ENCODE assay signal across 28 cellular contexts in genomic region chr12:9827209-9827888, GRCh38. TPM values are rescaled to one million over a fixed set of nuclear protein-coding genes. Genes with fewer than 3 reads are reported as not detected.
A peak's percentile ranks its signal among the peaks of the same experiment; 100 is the strongest.
DNase-seq lines count a peak whose midpoint lies in the region; ATAC-seq and TF ChIP-seq lines count a peak whose summit lies in the region.
"Had no signal": no experiment of that assay in that cellular context is flagged by ENCODE, and none has a peak within 500 bp of the region (broad histone marks: within the 10 kb centered on the region; RNA-seq: fewer than 3 reads in every experiment).

Gene KLRF1, plus strand, starts transcription at chr12:9827481. Its CDS starts 64 bp downstream, at chr12:9827545.

- DNase-seq in stimulated activated naive CD8-positive, alpha-beta T cell treated with anti-CD3 and anti-CD28 coated beads, Interleukin-15, amount 100 ng/mL, for 72 hours: no peak
- no peak for DNase-seq in T-cell
- DNase-seq in naive thymus-derived CD4-positive, alpha-beta T cell: no peak
- no peak for DNase-seq in substantia nigra (lab: John Stamatoyannopoulos, UW)
- DNase-seq in CD14-positive monocyte (ENCODE audit: low spot score): no peak
- DNase-seq: AML-193; CD4-positive, alpha-beta memory T cell; DMS 273 treated with DMSO at 0.1 percent for 48 hours; DMS79; EL; GDM1; H9; IMR-90; KG1; MG63; NCI-H1417; NCI-H1694; NCI-H2029 treated with DMSO at 0.1 percent for 48 hours; NCI-H446 treated with DMSO at 0.1 percent for 48 hours; NCI-H526; Right ventricle myocardium superior; RPMI8226 had no signal

- H3K36me3 Mint-ChIP-seq in stimulated activated naive CD8-positive, alpha-beta T cell treated with anti-CD3 and anti-CD28 coated beads, Interleukin-15, Interleukin-2, amounts not matched to agents 100 ng/mL and 50 ng/mL, for 24 hours (ENCODE audit: low read depth): no peaks in the 10 kb centered on the region
- H3K36me3 Mint-ChIP-seq in T-cell (no peaks in the 10 kb centered on the region), CD14-positive monocyte (no peaks in the 10 kb centered on the region)
- H3K36me3 Mint-ChIP-seq in naive thymus-derived CD4-positive, alpha-beta T cell: peaks cover 0 to 5% (median 0%) of the 10 kb centered on the region in 5 donors
- H3K36me3 Mint-ChIP-seq: CD4-positive, alpha-beta memory T cell had no signal

- H3K36me3 ChIP-seq in naive thymus-derived CD4-positive, alpha-beta T cell (ENCODE audit: control insufficient read depth in 2 of 3, insufficient read depth in 3 of 3, low read length in 3 of 3): no peaks in the 10 kb centered on the region
- H3K36me3 ChIP-seq: BLaER1 treated with 17β-estradiol and CSF1 and Interleukin-3, amounts not matched to agents 10 nM and 100 nM; MG63; SJSA1 had no signal

- H3K27me3 ChIP-seq in naive thymus-derived CD4-positive, alpha-beta T cell (ENCODE audit: control insufficient read depth in 2 of 2, insufficient read depth in 2 of 2, low read length in 2 of 2): no peaks in the 10 kb centered on the region
- H3K27me3 ChIP-seq: BLaER1 treated with 17β-estradiol and CSF1 and Interleukin-3, amounts not matched to agents 10 nM and 100 nM; MG63 had no signal

- peaks cover 6% of the 10 kb centered on the region for H3K27me3 Mint-ChIP-seq in stimulated activated naive CD8-positive, alpha-beta T cell treated with anti-CD3 and anti-CD28 coated beads, Interleukin-15, Interleukin-2, amounts not matched to agents 100 ng/mL and 50 ng/mL, for 24 hours
- H3K27me3 Mint-ChIP-seq in stimulated activated naive CD8-positive, alpha-beta T cell treated with anti-CD3 and anti-CD28 coated beads, Interleukin-15, amount 100 ng/mL, for 72 hours: peaks cover 13% of the 10 kb centered on the region
- H3K27me3 Mint-ChIP-seq in T-cell (peaks cover 2 to 10% of the 10 kb centered on the region in 2 donors), CD14-positive monocyte (ENCODE audit: low read depth in 3 of 3) (peaks cover 0 to 1% (median 0%) of the 10 kb centered on the region in 3 donors)
- H3K27me3 Mint-ChIP-seq in naive thymus-derived CD4-positive, alpha-beta T cell: peaks cover 0 to 54% (median 0%) of the 10 kb centered on the region in 5 donors

- intact Hi-C loops in naive thymus-derived CD4-positive, alpha-beta T cell (cut with micrococcal nuclease): loop anchor here in 1 of 2 donors (1.0 kb wide), 1 partner anchor 13 kb away; no protein-coding TSS in a partner anchor
- intact Hi-C loops in CD14-positive monocyte (cut with micrococcal nuclease): no loop called here

- no peaks in the 10 kb centered on the region for H3K9me3 ChIP-seq in naive thymus-derived CD4-positive, alpha-beta T cell (ENCODE audit: control insufficient read depth in 2 of 3, low read length in 3 of 3)
- H3K9me3 ChIP-seq: A549, SJSA1 had no signal

- TF ChIP-seq CTCF in CD14-positive monocyte (IDR thresholded peaks at IDR 0.05): no peak

- no peaks in the 10 kb centered on the region for H3K4me1 ChIP-seq in naive thymus-derived CD4-positive, alpha-beta T cell (ENCODE audit: control insufficient read depth in 2 of 2, insufficient read depth in 2 of 2, low read length in 2 of 2)
- H3K4me1 ChIP-seq: BLaER1 treated with 17β-estradiol and CSF1 and Interleukin-3, amounts not matched to agents 10 nM and 100 nM; SJSA1 had no signal

- no peak within 1 kb of the TSS for H3K4me3 ChIP-seq in naive thymus-derived CD4-positive, alpha-beta T cell (ENCODE audit: low read length)
- H3K4me3 ChIP-seq: A549; BLaER1 treated with 17β-estradiol and CSF1 and Interleukin-3, amounts not matched to agents 10 nM and 100 nM; GM23338; MG63; SJSA1 had no signal

- H3K27ac ChIP-seq in naive thymus-derived CD4-positive, alpha-beta T cell (ENCODE audit: low read depth, low read length): no peak within 1 kb of the TSS
- no peak within 1 kb of the TSS for H3K27ac ChIP-seq in substantia nigra (ENCODE audit: low read depth, low read length, poor library complexity, severe bottlenecking)
- H3K27ac ChIP-seq: A549; BLaER1 treated with 17β-estradiol and CSF1 and Interleukin-3, amounts not matched to agents 10 nM and 100 nM; SJSA1 had no signal

- H3K9me3 Mint-ChIP-seq in stimulated activated naive CD8-positive, alpha-beta T cell treated with anti-CD3 and anti-CD28 coated beads, Interleukin-15, Interleukin-2, amounts not matched to agents 100 ng/mL and 50 ng/mL, for 24 hours: no peaks in the 10 kb centered on the region
- peaks cover 5 to 13% of the 10 kb centered on the region in 2 donors for H3K9me3 Mint-ChIP-seq in stimulated activated naive CD8-positive, alpha-beta T cell treated with anti-CD3 and anti-CD28 coated beads, Interleukin-15, amount 100 ng/mL, for 72 hours
- H3K9me3 Mint-ChIP-seq in T-cell (peaks cover 0 to 4% (median 0%) of the 10 kb centered on the region in 3 donors), CD14-positive monocyte (peaks cover 0 to 3% (median 0%) of the 10 kb centered on the region in 7 donors)
- H3K9me3 Mint-ChIP-seq in naive thymus-derived CD4-positive, alpha-beta T cell: peaks cover 0 to 2% (median 0%) of the 10 kb centered on the region in 11 donors
- H3K9me3 Mint-ChIP-seq: GM23338, H9 had no signal

- CTCF ChIA-PET in T-cell (lab: Charles Lee): no interaction called here
- CTCF ChIA-PET in naive thymus-derived CD4-positive, alpha-beta T cell (lab: Charles Lee): no interaction called here

- POLR2A ChIA-PET in T-cell (lab: Charles Lee): no interaction called here
- POLR2A ChIA-PET in naive thymus-derived CD4-positive, alpha-beta T cell (lab: Charles Lee): no interaction called here

- H3K4me1 Mint-ChIP-seq in stimulated activated naive CD8-positive, alpha-beta T cell treated with anti-CD3 and anti-CD28 coated beads, Interleukin-15, Interleukin-2, amounts not matched to agents 100 ng/mL and 50 ng/mL, for 24 hours (ENCODE audit: low read depth): no peaks in the 10 kb centered on the region
- H3K4me1 Mint-ChIP-seq in stimulated activated naive CD8-positive, alpha-beta T cell treated with anti-CD3 and anti-CD28 coated beads, Interleukin-15, amount 100 ng/mL, for 72 hours: no peaks in the 10 kb centered on the region
- H3K4me1 Mint-ChIP-seq in T-cell: peaks cover 0 to 10% (median 0%) of the 10 kb centered on the region in 3 donors
- H3K4me1 Mint-ChIP-seq in naive thymus-derived CD4-positive, alpha-beta T cell: peaks cover 0 to 6% (median 3%) of the 10 kb centered on the region in 7 donors
- no peaks in the 10 kb centered on the region for H3K4me1 Mint-ChIP-seq in CD14-positive monocyte
- H3K4me1 Mint-ChIP-seq: GM23338, H9 had no signal

- H3K27ac Mint-ChIP-seq in stimulated activated naive CD8-positive, alpha-beta T cell treated with anti-CD3 and anti-CD28 coated beads, Interleukin-15, Interleukin-2, amounts not matched to agents 100 ng/mL and 50 ng/mL, for 24 hours: no peak within 1 kb of the TSS
- H3K27ac Mint-ChIP-seq in stimulated activated naive CD8-positive, alpha-beta T cell treated with anti-CD3 and anti-CD28 coated beads, Interleukin-15, amount 100 ng/mL, for 72 hours: no peak within 1 kb of the TSS
- H3K27ac Mint-ChIP-seq in T-cell (no peak within 1 kb of the TSS), CD14-positive monocyte (no peak within 1 kb of the TSS)
- peak within 1 kb of the TSS in 1 of 9 donors; percentile 25 for H3K27ac Mint-ChIP-seq in naive thymus-derived CD4-positive, alpha-beta T cell
- H3K27ac Mint-ChIP-seq: CD4-positive, alpha-beta memory T cell; GM23338; H9 had no signal

- ATAC-seq in stimulated activated naive CD8-positive, alpha-beta T cell treated with anti-CD3 and anti-CD28 coated beads, Interleukin-15, amount 100 ng/mL, for 72 hours: no peak
- ATAC-seq in T-cell (replicated peaks in 1 of 4) (no peak), GM21381 (IDR thresholded peaks at IDR 0.05; ENCODE audit: unreplicated experiment) (no peak)
- peak; percentile 42 for ATAC-seq in naive thymus-derived CD4-positive, alpha-beta T cell
- ATAC-seq: A549, GM23338 had no signal

- peak within 1 kb of the TSS; percentile 52 for H3K4me3 Mint-ChIP-seq in stimulated activated naive CD8-positive, alpha-beta T cell treated with anti-CD3 and anti-CD28 coated beads, Interleukin-15, Interleukin-2, amounts not matched to agents 100 ng/mL and 50 ng/mL, for 24 hours
- no peak within 1 kb of the TSS for H3K4me3 Mint-ChIP-seq in stimulated activated naive CD8-positive, alpha-beta T cell treated with anti-CD3 and anti-CD28 coated beads, Interleukin-15, amount 100 ng/mL, for 72 hours
- H3K4me3 Mint-ChIP-seq in T-cell: peak within 1 kb of the TSS in 2 of 3 donors; percentile 17 to 47
- H3K4me3 Mint-ChIP-seq in naive thymus-derived CD4-positive, alpha-beta T cell: peak within 1 kb of the TSS in 2 of 10 donors; percentile 16 to 85
- H3K4me3 Mint-ChIP-seq in CD14-positive monocyte: no peak within 1 kb of the TSS
- H3K4me3 Mint-ChIP-seq: GM23338, H9 had no signal

RNA-seq across cellular contexts. Expression of gene KLRF1, which starts in this region (rescaled TPM):
- total RNA-seq in T-cell: 10 to 100 TPM in 1 of 5 donors, 1 to 10 TPM in 1, under 1 TPM in 3; 0.35 to 24.8 (median 0.95) TPM
- total RNA-seq in naive thymus-derived CD4-positive, alpha-beta T cell: 10 to 100 TPM in 1 of 5 experiments, 1 to 10 TPM in 2, under 1 TPM in 2; 0.35 to 34.8 (median 1.0) TPM
- polyA plus RNA-seq in naive thymus-derived CD4-positive, alpha-beta T cell: 1 to 10 TPM; 1.3 to 1.6 TPM
- polyA plus RNA-seq in CD14-positive monocyte: 1 to 10 TPM; 1.0 to 2.2 TPM
- total RNA-seq: GM23338, H9, IMR-90, SJSA1 had no signal
- polyA plus RNA-seq: A549, IMR-90 had no signal

Comparison
In these comparisons a context has a peak if more than half of its experiments do, and no peak if none do; other contexts are left out.
1. H3K4me3 Mint-ChIP-seq: peak in stimulated activated naive CD8-positive, alpha-beta T cell treated with anti-CD3 and anti-CD28 coated beads, Interleukin-15, Interleukin-2, amounts not matched to agents 100 ng/mL and 50 ng/mL, for 24 hours (single experiment) and T-cell (2 of 3); none in stimulated activated naive CD8-positive, alpha-beta T cell treated with anti-CD3 and anti-CD28 coated beads, Interleukin-15, amount 100 ng/mL, for 72 hours (0 of 2) and CD14-positive monocyte (0 of 2).